Comparison of ENCODE assay signal across 25 cellular contexts in genomic region chr14:62655161-62655560, GRCh38.
A peak's percentile ranks its signal among the peaks of the same experiment; 100 is the strongest.
DNase-seq lines count a peak whose midpoint lies in the region; ATAC-seq, FAIRE-seq and TF ChIP-seq lines count a peak whose summit lies in the region.
"Had no signal": no experiment of that assay in that cellular context is flagged by ENCODE, and none has a peak within 500 bp of the region (broad histone marks: within the 10 kb centered on the region; RNA-seq: fewer than 3 reads in every experiment).

No MANE protein-coding gene starts in this region.

- no peak for TF ChIP-seq CTCF in D721Med (IDR thresholded peaks at IDR 0.05; ENCODE audit: insufficient read depth, missing control alignments)
- no peak for TF ChIP-seq CTCF in fibroblast of mammary gland (conservative IDR thresholded peaks at IDR 0.05; ENCODE audit: control insufficient read depth, insufficient read depth, low read depth, low read length)
- TF ChIP-seq CTCF in nephron progenitor cell (IDR thresholded peaks at IDR 0.05) = no peak

- H3K27me3 Mint-ChIP-seq in nephron progenitor cell (ENCODE audit: low read depth, poor library complexity) = no peaks in the 10 kb centered on the region
- H3K27me3 Mint-ChIP-seq: activated CD8-positive, alpha-beta T cell treated with anti-CD3 and anti-CD28 coated beads for 36 hours; activated naive CD8-positive, alpha-beta T cell treated with anti-CD3 and anti-CD28 coated beads, Interleukin-2, amount 10 ng/mL, durations not matched to agents 7 days and 5 days; effector memory CD8-positive, alpha-beta T cell had no signal

- no peak overlapping the region for H2AFZ ChIP-seq in Karpas-422 (ENCODE audit: low read length)

- no peaks in the 10 kb centered on the region for H3K36me3 ChIP-seq in Karpas-422 (ENCODE audit: insufficient read depth, low read length)
- H3K36me3 ChIP-seq: neutrophil, SJSA1, upper lobe of left lung had no signal

- no peaks in the 10 kb centered on the region for H3K9me3 ChIP-seq in Karpas-422 (ENCODE audit: low read length)
- H3K9me3 ChIP-seq: neutrophil, psoas muscle, SJSA1, upper lobe of left lung had no signal

- H3K9me3 Mint-ChIP-seq in nephron progenitor cell = peaks cover 18% of the 10 kb centered on the region
- H3K9me3 Mint-ChIP-seq: activated naive CD8-positive, alpha-beta T cell treated with anti-CD3 and anti-CD28 coated beads, Interleukin-2, amount 10 ng/mL, durations not matched to agents 7 days and 5 days had no signal

- H3K9ac ChIP-seq in Karpas-422 (ENCODE audit: low read length) = no peak overlapping the region

- no peaks in the 10 kb centered on the region for H3K4me1 ChIP-seq in Karpas-422 (ENCODE audit: low read length)
- H3K4me1 ChIP-seq: psoas muscle, SJSA1 had no signal

- H3K27ac Mint-ChIP-seq in nephron progenitor cell = peak overlapping the region; percentile 89
- H3K27ac Mint-ChIP-seq: activated CD8-positive, alpha-beta T cell treated with anti-CD3 and anti-CD28 coated beads for 36 hours; activated naive CD8-positive, alpha-beta T cell treated with anti-CD3 and anti-CD28 coated beads, Interleukin-2, amount 10 ng/mL, durations not matched to agents 7 days and 5 days; effector memory CD8-positive, alpha-beta T cell had no signal

- no peak overlapping the region for H3K4me2 ChIP-seq in Karpas-422 (ENCODE audit: low read depth, low read length, poor library complexity, severe bottlenecking)

- no peaks in the 10 kb centered on the region for H3K79me2 ChIP-seq in Karpas-422 (ENCODE audit: low read length)

- H3K4me1 Mint-ChIP-seq in nephron progenitor cell = peaks cover 38% of the 10 kb centered on the region
- H3K4me1 Mint-ChIP-seq: activated naive CD8-positive, alpha-beta T cell treated with anti-CD3 and anti-CD28 coated beads, Interleukin-2, amount 10 ng/mL, durations not matched to agents 7 days and 5 days had no signal

- H3K4me3 Mint-ChIP-seq in nephron progenitor cell = no peak overlapping the region
- H3K4me3 Mint-ChIP-seq: activated CD8-positive, alpha-beta T cell treated with anti-CD3 and anti-CD28 coated beads for 36 hours; activated naive CD8-positive, alpha-beta T cell treated with anti-CD3 and anti-CD28 coated beads, Interleukin-2, amount 10 ng/mL, durations not matched to agents 7 days and 5 days; effector memory CD8-positive, alpha-beta T cell had no signal

- DNase-seq in D721Med (ENCODE audit: insufficient read length, low spot score) (no peak), NCI-H524 (lab: John Stamatoyannopoulos, UW) (peak; percentile 47 to 79), fibroblast of mammary gland (ENCODE audit: low read depth) (peak; percentile 1), nephron progenitor cell (no peak), NCI-H1105 (lab: John Stamatoyannopoulos, UW) (no peak), NCI-H526 (lab: John Stamatoyannopoulos, UW) (no peak), Karpas-422 (no peak)
- DNase-seq: activated CD4-positive, alpha-beta T cell treated with anti-CD3 and anti-CD28 coated beads for 1 hour; activated CD8-positive, alpha-beta T cell treated with anti-CD3 and anti-CD28 coated beads for 36 hours; activated effector memory CD4-positive, alpha-beta T cell treated with Interleukin-2 at 50 U/mL for 16 hours; activated naive CD8-positive, alpha-beta T cell treated with anti-CD3 and anti-CD28 coated beads, Interleukin-2, amount 10 ng/mL, durations not matched to agents 7 days and 5 days; activated T-cell treated with anti-CD3 and anti-CD28 coated beads for 4 hours; Calu3; effector memory CD8-positive, alpha-beta T cell; NCI-H2081 treated with DMSO at 0.1 percent for 48 hours; NCI-H526 treated with DMSO at 0.1 percent for 48 hours; psoas muscle; T-helper 1 cell; upper lobe of left lung had no signal

- FAIRE-seq in D721Med (lab: Jason Lieb, UNC) = peak; percentile 56
- FAIRE-seq: GM19239 had no signal

- no peaks in the 10 kb centered on the region for H3K27me3 ChIP-seq in Karpas-422 (ENCODE audit: low read length)
- H3K27me3 ChIP-seq: neutrophil, SJSA1, upper lobe of left lung had no signal

- H3K4me3 ChIP-seq in fibroblast of mammary gland (ENCODE audit: control insufficient read depth, low read depth, low read length) (no peak overlapping the region), Karpas-422 (ENCODE audit: low read length) (no peak overlapping the region)
- H3K4me3 ChIP-seq: lung, psoas muscle, SJSA1, upper lobe of left lung had no signal

- H3K27ac ChIP-seq in Karpas-422 (ENCODE audit: low read length) = no peak overlapping the region
- H3K27ac ChIP-seq: neutrophil, psoas muscle, SJSA1, upper lobe of left lung had no signal

- ATAC-seq in HG03457 (IDR thresholded peaks at IDR 0.05; ENCODE audit: unreplicated experiment) = no peak
- ATAC-seq: activated CD8-positive, alpha-beta T cell treated with anti-CD3 and anti-CD28 coated beads for 36 hours; effector memory CD8-positive, alpha-beta T cell; HCT116; psoas muscle had no signal

- peaks cover 25% of the 10 kb centered on the region for H3K36me3 Mint-ChIP-seq in nephron progenitor cell (ENCODE audit: low read depth)
- H3K36me3 Mint-ChIP-seq: activated naive CD8-positive, alpha-beta T cell treated with anti-CD3 and anti-CD28 coated beads, Interleukin-2, amount 10 ng/mL, durations not matched to agents 7 days and 5 days had no signal

- H3K9me2 ChIP-seq in Karpas-422 (replicated peaks; ENCODE audit: insufficient read depth, low read length) = no peaks in the 10 kb centered on the region

- no peaks in the 10 kb centered on the region for H4K20me1 ChIP-seq in Karpas-422 (ENCODE audit: insufficient read depth, low read depth, low read length)

Comparison
In these comparisons a context has a peak if more than half of its experiments do, and no peak if none do; other contexts are left out.
1. DNase-seq: peak in NCI-H524 (2 of 2) and fibroblast of mammary gland (single experiment); none in D721Med (single experiment), nephron progenitor cell (single experiment), NCI-H1105 (single experiment), NCI-H526 (0 of 2) and Karpas-422 (single experiment).